In the genomic region with DNA sequence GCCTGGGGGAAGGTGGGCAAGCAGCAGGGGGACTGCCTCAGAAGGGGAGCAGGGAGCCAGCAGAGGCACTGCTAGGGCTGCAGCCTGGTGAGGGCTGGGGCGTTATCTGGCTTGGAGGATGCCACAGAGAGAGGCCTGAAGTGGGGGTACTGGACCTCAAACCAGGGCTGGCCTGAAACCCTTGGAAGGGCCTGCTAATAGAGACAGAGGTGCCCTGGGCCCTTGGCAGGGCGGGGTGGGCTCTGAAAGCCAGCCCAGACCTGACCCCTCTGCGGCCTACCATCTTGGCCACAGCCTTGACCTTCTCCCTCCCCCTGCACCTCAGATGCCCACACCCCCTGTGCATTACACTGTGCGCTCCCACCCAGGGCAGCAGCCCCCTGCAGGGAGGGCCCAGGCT, we compare ENCODE assay signal across 24 cellular contexts. TPM values are rescaled to one million over a fixed set of nuclear protein-coding genes. Genes with fewer than 3 reads are reported as not detected.
DNase-seq lines count a peak whose midpoint lies in the region; TF ChIP-seq lines count a peak whose summit lies in the region.
"Had no signal": no experiment of that assay in that cellular context is flagged by ENCODE, and none has a peak within 500 bp of the region (broad histone marks: within the 10 kb centered on the region; RNA-seq: fewer than 3 reads in every experiment).

No MANE protein-coding gene starts in this region.

- no peak overlapping the region for H2BK120ac ChIP-seq in mesenchymal stem cell (ENCODE audit: low read depth, low read length)

- peak overlapping the region; percentile 53 for H2AK5ac ChIP-seq in mesenchymal stem cell (ENCODE audit: low read length, severe bottlenecking)

- peak overlapping the region; percentile 30 to 73 for H3K4ac ChIP-seq in mesenchymal stem cell (ENCODE audit: low read depth in 1 of 2, low read length in 2 of 2)

- no peak for TF ChIP-seq CTCF in tibial artery (IDR thresholded peaks at IDR 0.05)
- no peak for TF ChIP-seq CTCF in BE2C (IDR thresholded peaks at IDR 0.05; ENCODE audit: low read depth, low read length)

- peak overlapping the region; percentile 75 for H4K91ac ChIP-seq in mesenchymal stem cell (ENCODE audit: low read length)

- H3K27me3 ChIP-seq in GM23248 (replicated peaks; ENCODE audit: insufficient read depth) = no peaks in the 10 kb centered on the region
- no peaks in the 10 kb centered on the region for H3K27me3 ChIP-seq in adipocyte (replicated peaks; ENCODE audit: control insufficient read depth, insufficient read depth, low read length)
- H3K27me3 ChIP-seq in mesenchymal stem cell (ENCODE audit: control insufficient read depth in 1 of 2, insufficient read depth in 1 of 2, low read length in 2 of 2) = no peaks in the 10 kb centered on the region
- H3K27me3 ChIP-seq in tibial artery = no peaks in the 10 kb centered on the region
- H3K27me3 ChIP-seq in BE2C = no peaks in the 10 kb centered on the region
- H3K27me3 ChIP-seq: heart right ventricle, thyroid gland had no signal

- no peaks in the 10 kb centered on the region for H3K9me2 ChIP-seq in GM23248 (ENCODE audit: insufficient read depth)

- H3K4me1 ChIP-seq in GM23248 (ENCODE audit: insufficient read depth) (peaks cover 54% of the 10 kb centered on the region), adipocyte (ENCODE audit: control insufficient read depth, insufficient read depth, low read length) (peaks cover 43% of the 10 kb centered on the region), mesenchymal stem cell (ENCODE audit: control insufficient read depth, insufficient read depth, low read depth, low read length) (peaks cover 47% of the 10 kb centered on the region), tibial artery (peaks cover 14 to 44% (median 35%) of the 10 kb centered on the region in 4 donors), BE2C (peaks cover 9% of the 10 kb centered on the region)

- peak overlapping the region; percentile 46 for H2BK15ac ChIP-seq in mesenchymal stem cell (ENCODE audit: low read depth, poor library complexity, severe bottlenecking)

- no peaks in the 10 kb centered on the region for H4K20me1 ChIP-seq in GM23248 (ENCODE audit: insufficient read depth)

- H3K9me3 ChIP-seq in GM23248 (ENCODE audit: low read depth) (no peaks in the 10 kb centered on the region), adipocyte (ENCODE audit: control insufficient read depth, low read length) (no peaks in the 10 kb centered on the region), mesenchymal stem cell (ENCODE audit: control insufficient read depth, low read length) (no peaks in the 10 kb centered on the region), tibial artery (no peaks in the 10 kb centered on the region), BE2C (no peaks in the 10 kb centered on the region)
- H3K9me3 ChIP-seq: heart right ventricle, thyroid gland had no signal

- peak overlapping the region in 1 of 2 experiments; percentile 85 for H3K14ac ChIP-seq in mesenchymal stem cell (ENCODE audit: low read length in 2 of 2)

- WGBS in GM23248 (ENCODE audit: low coverage in 1 of 2, low lambda C conversion rate in 2 of 2, missing lambda C conversion rate in 2 of 2), 2 experiments = 98 to 100% methylated on average over 4 of the region's 4 CpGs
- 93% methylated on average over 4 of the region's 4 CpGs for WGBS in mesenchymal stem cell

- DNase-seq in GM23248 (no peak), adipocyte (ENCODE audit: low read depth) (no peak), mesenchymal stem cell (no peak), tibial artery (peak in 1 of 2 donors; percentile 61), BE2C (no peak), HUDEP-2 (lab: John Stamatoyannopoulos, UW; ENCODE audit: unreplicated experiment in 76 of 76) (no peak)
- DNase-seq in activated naive CD4-positive, alpha-beta T cell (lab: John Stamatoyannopoulos, UW) = no peak
- DNase-seq: activated CD4-positive, alpha-beta T cell treated with anti-CD3 and anti-CD28 coated beads, Interleukin-2, amount 10 ng/mL, durations not matched to agents 24 days and 14 days; DMS53; GOT3; heart right ventricle; Karpas-422; left colon; MV-4-11; naive B cell; NCI-H1694; NCI-H2171; NCI-H526 treated with DMSO at 0.1 percent for 48 hours; nucleus accumbens; stimulated activated CD4-positive, alpha-beta T cell treated with anti-CD3 and anti-CD28 coated beads, Interleukin-12 subunit alpha, Interleukin-12 subunit beta, amount 100 ng/mL, for 4 hours; stimulated activated CD4-positive, alpha-beta T cell treated with anti-CD3 and anti-CD28 coated beads, Interleukin-4, amount 100 ng/mL, for 4 hours; stimulated activated naive CD8-positive, alpha-beta T cell treated with anti-CD3 and anti-CD28 coated beads, Interleukin-15, Interleukin-2, amounts not matched to agents 100 U/mL and 50 U/mL, for 24 hours; thyroid gland; WERI-Rb-1 had no signal

- in situ Hi-C loops in GM23248 (cut with MboI) = no loop called here

- peak overlapping the region; percentile 79 for H3K27ac ChIP-seq in GM23248
- H3K27ac ChIP-seq in mesenchymal stem cell (ENCODE audit: low read length, poor library complexity, severe bottlenecking) = no peak overlapping the region
- H3K27ac ChIP-seq in tibial artery = peak overlapping the region; percentile 37 to 42
- H3K27ac ChIP-seq: thyroid gland, WERI-Rb-1 had no signal

- H3K4me3 ChIP-seq in GM23248 = no peak overlapping the region
- no peak overlapping the region for H3K4me3 ChIP-seq in adipocyte (ENCODE audit: low read length)
- no peak overlapping the region for H3K4me3 ChIP-seq in mesenchymal stem cell (ENCODE audit: insufficient read depth in 1 of 2, low read depth in 1 of 2, low read length in 2 of 2)
- no peak overlapping the region for H3K4me3 ChIP-seq in tibial artery
- H3K4me3 ChIP-seq in BE2C (ENCODE audit: low read depth, low read length) = no peak overlapping the region
- H3K4me3 ChIP-seq: heart right ventricle, thyroid gland had no signal

- peak overlapping the region; percentile 54 for H3K4me2 ChIP-seq in GM23248 (ENCODE audit: unreplicated experiment)
- no peak overlapping the region for H3K4me2 ChIP-seq in mesenchymal stem cell (ENCODE audit: low read length, poor library complexity, severe bottlenecking)

- H3K36me3 ChIP-seq in GM23248 (ENCODE audit: low read depth) (no peaks in the 10 kb centered on the region; the same call in 1 of the 2 replicates), adipocyte (ENCODE audit: control insufficient read depth, insufficient read depth, low read length, severe bottlenecking) (no peaks in the 10 kb centered on the region), mesenchymal stem cell (ENCODE audit: control insufficient read depth in 1 of 2, insufficient read depth in 2 of 2, low read depth in 1 of 2, low read length in 2 of 2) (peaks cover 20 to 25% of the 10 kb centered on the region in 2 experiments), tibial artery (no peaks in the 10 kb centered on the region), BE2C (no peaks in the 10 kb centered on the region)
- H3K36me3 ChIP-seq: thyroid gland had no signal

- H2AFZ ChIP-seq in GM23248 = no peak overlapping the region
- no peak overlapping the region for H2AFZ ChIP-seq in mesenchymal stem cell (ENCODE audit: low read depth, low read length)

- H2BK5ac ChIP-seq in mesenchymal stem cell (ENCODE audit: low read depth, low read length, poor library complexity, severe bottlenecking) = no peak overlapping the region

- intact Hi-C loops in tibial artery (cut with DNase I; ENCODE audit: low total_unique reads) = no loop called here

- peak overlapping the region; percentile 46 for H3K9ac ChIP-seq in GM23248
- peak overlapping the region; percentile 22 for H3K9ac ChIP-seq in adipocyte (ENCODE audit: low read length)
- H3K9ac ChIP-seq in mesenchymal stem cell (ENCODE audit: low read length) = peak overlapping the region; percentile 60

- H3K18ac ChIP-seq in mesenchymal stem cell (ENCODE audit: low read depth in 1 of 2, low read length in 2 of 2) = peak overlapping the region; percentile 48 to 67

- peak overlapping the region; percentile 11 to 90 for H2BK12ac ChIP-seq in mesenchymal stem cell (ENCODE audit: low read length in 2 of 2)

- peaks cover 38% of the 10 kb centered on the region for H3F3A ChIP-seq in GM23248 (ENCODE audit: insufficient read depth)

- H3K79me1 ChIP-seq in mesenchymal stem cell (replicated peaks; ENCODE audit: low read length, poor library complexity, severe bottlenecking) = peaks cover 4% of the 10 kb centered on the region

- H3K23ac ChIP-seq in mesenchymal stem cell (ENCODE audit: low read length in 2 of 2) = no peak overlapping the region

- no peak overlapping the region for H4K8ac ChIP-seq in mesenchymal stem cell (ENCODE audit: low read length)

- no peaks in the 10 kb centered on the region for H3K79me2 ChIP-seq in GM23248 (ENCODE audit: insufficient read depth)

RNA-seq across cellular contexts. Expression of gene LOXL1, which starts 29.6 kb away (rescaled TPM):
- 534 and 540 TPM in 2 replicates for total RNA-seq in GM23248 (2014; rRNA removed; shearing (Covaris generic))
- 396 and 401 TPM in 2 replicates for polyA plus RNA-seq in GM23248 (2016; fragmentation: Nextera tagmentation; extraction: Ambion mirVana)
- 187 TPM for polyA plus RNA-seq in mesenchymal stem cell (2013, experiment 1 of 2)
- polyA plus RNA-seq in mesenchymal stem cell (2013, experiment 2 of 2) = 181 TPM
- polyA plus RNA-seq in BE2C (2012; ENCODE audit: insufficient read depth, insufficient read length, low read depth) = 42.5 TPM

RNA-seq across cellular contexts. Expression of gene STOML1, which starts 36.2 kb away (rescaled TPM):
- 27.8 and 43.9 TPM in 2 replicates for total RNA-seq in GM23248 (2014; rRNA removed; shearing (Covaris generic))
- polyA plus RNA-seq in GM23248 (2016; fragmentation: Nextera tagmentation; extraction: Ambion mirVana) = 26.9 and 27.2 TPM in 2 replicates
- polyA plus RNA-seq in mesenchymal stem cell (2013, experiment 1 of 2) = 7.8 TPM
- 8.5 TPM for polyA plus RNA-seq in mesenchymal stem cell (2013, experiment 2 of 2)
- 41.5 TPM for polyA plus RNA-seq in BE2C (2012; ENCODE audit: insufficient read depth, insufficient read length, low read depth)

RNA-seq across cellular contexts. Expression of gene PML, which starts 38.7 kb away (rescaled TPM):
- total RNA-seq in GM23248 (2014; rRNA removed; shearing (Covaris generic)) = 55.3 and 74.7 TPM in 2 replicates
- polyA plus RNA-seq in GM23248 (2016; fragmentation: Nextera tagmentation; extraction: Ambion mirVana) = 52.9 and 58.0 TPM in 2 replicates
- polyA plus RNA-seq in mesenchymal stem cell (2013, experiment 1 of 2) = 49.0 TPM
- 51.3 TPM for polyA plus RNA-seq in mesenchymal stem cell (2013, experiment 2 of 2)
- 54.6 TPM for polyA plus RNA-seq in BE2C (2012; ENCODE audit: insufficient read depth, insufficient read length, low read depth)
